ENCODE assay signal across 9 cellular contexts in genomic region chr6:99424022-99424421, GRCh38. TPM values are rescaled to one million over a fixed set of nuclear protein-coding genes. Genes with fewer than 3 reads are reported as not detected.
DNase-seq lines count a peak whose midpoint lies in the region; ATAC-seq and TF ChIP-seq lines count a peak whose summit lies in the region.
"Had no signal": no experiment of that assay in that cellular context is flagged by ENCODE, and none has a peak within 500 bp of the region (broad histone marks: within the 10 kb centered on the region; RNA-seq: fewer than 3 reads in every experiment).

No MANE protein-coding gene starts in this region.

- 63% methylated on average over 5 of the region's 5 CpGs for WGBS in suprapubic skin

- H3K4me3 Mint-ChIP-seq in T-helper 2 cell treated with Interferon-gamma antibody and Interleukin-4, amounts not matched to agents 5 μg/mL and 100 μg/mL, for 36 hours = peak overlapping the region; percentile 91
- H3K4me3 Mint-ChIP-seq in activated naive CD8-positive, alpha-beta T cell treated with anti-CD3 and anti-CD28 coated beads for 36 hours = peak overlapping the region; percentile 99

- DNase-seq in T-helper 2 cell treated with Interferon-gamma antibody and Interleukin-4, amounts not matched to agents 5 μg/mL and 100 μg/mL, for 36 hours (ENCODE audit: low spot score) = no peak
- DNase-seq in T-helper 2 cell = no peak
- DNase-seq in activated naive CD8-positive, alpha-beta T cell treated with anti-CD3 and anti-CD28 coated beads for 36 hours = no peak
- DNase-seq in left kidney (ENCODE audit: low read depth, low spot score) = peak; percentile 11
- no peak for DNase-seq in suprapubic skin (ENCODE audit: low spot score in 2 of 2)
- DNase-seq in NCI-H510A treated with DMSO at 0.1 percent for 48 hours (lab: John Stamatoyannopoulos, UW) = no peak
- DNase-seq in retina = no peak
- DNase-seq: foreskin melanocyte had no signal

- H3K36me3 ChIP-seq in suprapubic skin = peaks cover 3% of the 10 kb centered on the region

- H3K36me3 Mint-ChIP-seq in T-helper 2 cell treated with Interferon-gamma antibody and Interleukin-4, amounts not matched to agents 5 μg/mL and 100 μg/mL, for 36 hours (ENCODE audit: low read depth) = peaks cover 26% of the 10 kb centered on the region
- H3K36me3 Mint-ChIP-seq in activated naive CD8-positive, alpha-beta T cell treated with anti-CD3 and anti-CD28 coated beads for 36 hours = peaks cover 41% of the 10 kb centered on the region

- H3K4me3 ChIP-seq in suprapubic skin = peak overlapping the region; percentile 85

- no peak for ATAC-seq in HG02571 (IDR thresholded peaks at IDR 0.05; ENCODE audit: unreplicated experiment)

- H3K4me1 ChIP-seq in suprapubic skin = peaks cover 57% of the 10 kb centered on the region

- no peaks in the 10 kb centered on the region for H3K9me3 ChIP-seq in suprapubic skin

- peaks cover 44% of the 10 kb centered on the region for H3K4me1 Mint-ChIP-seq in T-helper 2 cell treated with Interferon-gamma antibody and Interleukin-4, amounts not matched to agents 5 μg/mL and 100 μg/mL, for 36 hours (ENCODE audit: low read depth)
- H3K4me1 Mint-ChIP-seq in activated naive CD8-positive, alpha-beta T cell treated with anti-CD3 and anti-CD28 coated beads for 36 hours = peaks cover 59% of the 10 kb centered on the region

- H3K27ac Mint-ChIP-seq in T-helper 2 cell treated with Interferon-gamma antibody and Interleukin-4, amounts not matched to agents 5 μg/mL and 100 μg/mL, for 36 hours = peak overlapping the region; percentile 79
- H3K27ac Mint-ChIP-seq in activated naive CD8-positive, alpha-beta T cell treated with anti-CD3 and anti-CD28 coated beads for 36 hours = peak overlapping the region; percentile 43

- no peak for TF ChIP-seq EP300 in suprapubic skin (IDR thresholded peaks at IDR 0.05)

- TF ChIP-seq POLR2A in suprapubic skin (IDR thresholded peaks at IDR 0.05) = no peak

- H3K27me3 ChIP-seq in suprapubic skin = no peaks in the 10 kb centered on the region

- TF ChIP-seq CTCF in suprapubic skin (IDR thresholded peaks at IDR 0.05) = no peak

- H3K27me3 Mint-ChIP-seq in T-helper 2 cell treated with Interferon-gamma antibody and Interleukin-4, amounts not matched to agents 5 μg/mL and 100 μg/mL, for 36 hours (ENCODE audit: low read depth) = no peaks in the 10 kb centered on the region
- no peaks in the 10 kb centered on the region for H3K27me3 Mint-ChIP-seq in activated naive CD8-positive, alpha-beta T cell treated with anti-CD3 and anti-CD28 coated beads for 36 hours

- H3K27ac ChIP-seq in suprapubic skin = peak overlapping the region; percentile 100

- H3K9me3 Mint-ChIP-seq in T-helper 2 cell treated with Interferon-gamma antibody and Interleukin-4, amounts not matched to agents 5 μg/mL and 100 μg/mL, for 36 hours = no peaks in the 10 kb centered on the region
- H3K9me3 Mint-ChIP-seq in activated naive CD8-positive, alpha-beta T cell treated with anti-CD3 and anti-CD28 coated beads for 36 hours = no peaks in the 10 kb centered on the region

RNA-seq across cellular contexts. Expression of gene PNISR, which starts 1.1 kb away (rescaled TPM):
- total RNA-seq in activated naive CD8-positive, alpha-beta T cell treated with anti-CD3 and anti-CD28 coated beads for 36 hours = 10 to 100 TPM; 88.8 to 91.6 TPM
- 100 to 1,000 TPM in 1 of 4 donors, 10 to 100 TPM in 3; 52.9 to 335 (median 80.9) TPM for total RNA-seq in suprapubic skin

RNA-seq across cellular contexts. Expression of gene COQ3, which starts 30.0 kb away (rescaled TPM):
- 10 to 100 TPM; 21.0 to 23.8 TPM for total RNA-seq in activated naive CD8-positive, alpha-beta T cell treated with anti-CD3 and anti-CD28 coated beads for 36 hours
- total RNA-seq in suprapubic skin = 1 to 10 TPM; 1.4 to 4.7 (median 3.5) TPM
